8 cellular contexts compared by ENCODE assay signal in genomic region chr4:184746532-184746870, GRCh38. TPM values are rescaled to one million over a fixed set of nuclear protein-coding genes. Genes with fewer than 3 reads are reported as not detected.
DNase-seq lines count a peak whose midpoint lies in the region; ATAC-seq, FAIRE-seq and TF ChIP-seq lines count a peak whose summit lies in the region.

No MANE protein-coding gene starts in this region.

- peaks cover 38% of the 10 kb centered on the region for H3K4me1 ChIP-seq in body of pancreas
- H3K4me1 ChIP-seq in spleen = peaks cover 0 to 36% (median 26%) of the 10 kb centered on the region in 6 donors
- H3K4me1 ChIP-seq in Karpas-422 (ENCODE audit: low read length) = peaks cover 3% of the 10 kb centered on the region; the same call in 1 of the 2 replicates

- H3K9ac ChIP-seq in Karpas-422 (ENCODE audit: low read length) = no peak overlapping the region

- H3K79me2 ChIP-seq in Karpas-422 (ENCODE audit: low read length) = no peaks in the 10 kb centered on the region

- TF ChIP-seq POLR2A in body of pancreas (IDR thresholded peaks at IDR 0.05) (peak in 2 of 3 donors; percentile 12 to 35), spleen (IDR thresholded peaks at IDR 0.05) (no peak)

- no peaks in the 10 kb centered on the region for H4K20me1 ChIP-seq in Karpas-422 (ENCODE audit: insufficient read depth, low read depth, low read length)

- H3K9me2 ChIP-seq in Karpas-422 (replicated peaks; ENCODE audit: insufficient read depth, low read length) = no peaks in the 10 kb centered on the region

- H3K4me2 ChIP-seq in Karpas-422 (ENCODE audit: low read depth, low read length, poor library complexity, severe bottlenecking) = no peak overlapping the region

- WGBS in body of pancreas, 2 donors = 2 to 11% methylated on average over 2 of the region's 2 CpGs
- WGBS in spleen, 5 donors = 24 to 38% (median 28%) methylated on average over 2 of the region's 2 CpGs

- peak; percentile 87 for ATAC-seq in body of pancreas
- no peak for ATAC-seq in HG03159 (IDR thresholded peaks at IDR 0.05; ENCODE audit: unreplicated experiment)

- intact Hi-C loops in body of pancreas (cut with DNase I) = loop anchor here (5.0 kb wide), 1 partner anchor 236 kb away; no protein-coding TSS in a partner anchor
- intact Hi-C loops in spleen (cut with DNase I; ENCODE audit: low total_unique reads) = loop anchor here (10.0 kb wide), 2 partner anchors 258 to 348 kb away; no protein-coding TSS in a partner anchor

- H3K27me3 ChIP-seq in body of pancreas (no peaks in the 10 kb centered on the region), spleen (replicated peaks in 1 of 7) (no peaks in the 10 kb centered on the region), Karpas-422 (ENCODE audit: low read length) (no peaks in the 10 kb centered on the region)

- DNase-seq in GM04503 (ENCODE audit: low read depth) (peak; percentile 75), body of pancreas (peak; percentile 73 to 90 (median 80)), spleen (no peak), Kasumi-1 (lab: John Stamatoyannopoulos, UW) (no peak), Karpas-422 (no peak), activated gamma-delta T cell treated with Interleukin-2 at 50 U/mL for 16 hours (no peak)

- no peak for TF ChIP-seq CTCF in body of pancreas (IDR thresholded peaks at IDR 0.05)
- no peak for TF ChIP-seq CTCF in spleen (IDR thresholded peaks at IDR 0.05 in 8 of 11, conservative IDR thresholded peaks at IDR 0.05 in 3 of 11)

- H3K36me3 ChIP-seq in body of pancreas (replicated peaks in 1 of 2; ENCODE audit: insufficient read depth in 1 of 2, low read depth in 2 of 2) = no peaks in the 10 kb centered on the region
- H3K36me3 ChIP-seq in spleen = no peaks in the 10 kb centered on the region
- H3K36me3 ChIP-seq in Karpas-422 (ENCODE audit: insufficient read depth, low read length) = no peaks in the 10 kb centered on the region

- H3K27ac ChIP-seq in body of pancreas (peak overlapping the region; percentile 79 to 90 (median 88)), spleen (peak overlapping the region in 7 of 8 donors; percentile 30 to 80 (median 71)), Karpas-422 (ENCODE audit: low read length) (no peak overlapping the region)

- no peak overlapping the region for H3K4me3 ChIP-seq in body of pancreas
- peak overlapping the region in 1 of 8 donors; percentile 39 for H3K4me3 ChIP-seq in spleen
- H3K4me3 ChIP-seq in Karpas-422 (ENCODE audit: low read length) = no peak overlapping the region

- peak; percentile 92 for FAIRE-seq in islet of Langerhans (lab: Jason Lieb, UNC)

- no peak overlapping the region for H2AFZ ChIP-seq in Karpas-422 (ENCODE audit: low read length)

- H3K9me3 ChIP-seq in body of pancreas (no peaks in the 10 kb centered on the region), spleen (no peaks in the 10 kb centered on the region), Karpas-422 (ENCODE audit: low read length) (no peaks in the 10 kb centered on the region)

RNA-seq across cellular contexts. Expression of gene CENPU, which starts 12.6 kb away (rescaled TPM):
- 1 to 10 TPM; 2.1 to 2.3 TPM for total RNA-seq in body of pancreas
- total RNA-seq in spleen = 1 to 10 TPM; 3.0 to 8.7 (median 5.0) TPM
- 10 to 100 TPM in 1 of 3 donors, 1 to 10 TPM in 2; 5.7 to 12.9 (median 5.8) TPM for polyA plus RNA-seq in spleen
- 18.5 and 31.3 TPM in 2 replicates for total RNA-seq in Karpas-422 (2014; rRNA removed; shearing (Covaris generic); ENCODE audit: low replicate concordance)

Comparison
In these comparisons a context has a peak if more than half of its experiments do, and no peak if none do; other contexts are left out.
1. DNase-seq: peak in GM04503 (single experiment) and body of pancreas (4 of 4); none in spleen (single experiment), Kasumi-1 (0 of 2), Karpas-422 (single experiment) and activated gamma-delta T cell treated with Interleukin-2 at 50 U/mL for 16 hours (single experiment).
2. POLR2A ChIP-seq: peak in body of pancreas (2 of 3); none in spleen (0 of 3).